ENCODE assay signal across 26 cellular contexts in genomic region chr15:78097667-78098066, GRCh38. TPM values are rescaled to one million over a fixed set of nuclear protein-coding genes. Genes with fewer than 3 reads are reported as not detected.
A peak's percentile ranks its signal among the peaks of the same experiment; 100 is the strongest.
DNase-seq lines count a peak whose midpoint lies in the region; ATAC-seq and TF ChIP-seq lines count a peak whose summit lies in the region.
"Had no signal": no experiment of that assay in that cellular context is flagged by ENCODE, and none has a peak within 500 bp of the region (broad histone marks: within the 10 kb centered on the region; RNA-seq: fewer than 3 reads in every experiment).

No MANE protein-coding gene starts in this region.

- POLR2A ChIA-PET in activated CD4-positive, alpha-beta memory T cell treated with anti-CD3 and anti-CD28 coated beads for 36 hours (lab: Charles Lee): no interaction called here
- POLR2A ChIA-PET in activated CD4-positive, alpha-beta memory T cell treated with anti-CD3 and anti-CD28 coated beads, Interleukin-2, amount 10 ng/mL, durations not matched to agents 7 days and 5 days (lab: Charles Lee): no interaction called here

- TF ChIP-seq CTCF in RWPE2 (IDR thresholded peaks at IDR 0.05; ENCODE audit: poor library complexity, severe bottlenecking): no peak
- TF ChIP-seq CTCF in sigmoid colon (IDR thresholded peaks at IDR 0.05): no peak

- H3K4me3 ChIP-seq in RWPE2 (ENCODE audit: severe bottlenecking): no peak overlapping the region
- H3K4me3 ChIP-seq in sigmoid colon: no peak overlapping the region
- H3K4me3 ChIP-seq: BLaER1 had no signal

- H3K36me3 ChIP-seq in RWPE2 (ENCODE audit: low read depth) (no peaks in the 10 kb centered on the region), sigmoid colon (no peaks in the 10 kb centered on the region)
- H3K36me3 ChIP-seq: BLaER1 had no signal

- no peaks in the 10 kb centered on the region for H3K4me1 ChIP-seq in RWPE2 (ENCODE audit: insufficient read depth, poor library complexity, severe bottlenecking)
- H3K4me1 ChIP-seq in sigmoid colon: peaks cover 0 to 20% (median 11%) of the 10 kb centered on the region in 4 donors

- no peak overlapping the region for H3K4me3 Mint-ChIP-seq in activated CD4-positive, alpha-beta memory T cell treated with anti-CD3 and anti-CD28 coated beads for 36 hours
- no peak overlapping the region for H3K4me3 Mint-ChIP-seq in activated CD4-positive, alpha-beta memory T cell treated with anti-CD3 and anti-CD28 coated beads, Interleukin-2, amount 10 ng/mL, durations not matched to agents 7 days and 5 days
- H3K4me3 Mint-ChIP-seq: CD4-positive, alpha-beta T cell; H9; HFFc6 had no signal

- H3K27me3 Mint-ChIP-seq in activated CD4-positive, alpha-beta memory T cell treated with anti-CD3 and anti-CD28 coated beads for 36 hours: no peaks in the 10 kb centered on the region
- peaks cover 4% of the 10 kb centered on the region for H3K27me3 Mint-ChIP-seq in activated CD4-positive, alpha-beta memory T cell treated with anti-CD3 and anti-CD28 coated beads, Interleukin-2, amount 10 ng/mL, durations not matched to agents 7 days and 5 days
- H3K27me3 Mint-ChIP-seq: CD4-positive, alpha-beta T cell had no signal

- CTCF ChIA-PET in activated CD4-positive, alpha-beta memory T cell treated with anti-CD3 and anti-CD28 coated beads for 36 hours (lab: Charles Lee): interaction anchor here (1.1 kb wide), 1 partner anchor 11 kb away, joined by 5 read pairs; no protein-coding TSS in a partner anchor
- CTCF ChIA-PET in activated CD4-positive, alpha-beta memory T cell treated with anti-CD3 and anti-CD28 coated beads, Interleukin-2, amount 10 ng/mL, durations not matched to agents 7 days and 5 days (lab: Charles Lee): interaction anchor here (1.5 kb wide), 1 partner anchor 11 kb away, joined by 4 read pairs; no protein-coding TSS in a partner anchor

- no peak for ATAC-seq in RWPE2 (ENCODE audit: low read depth)
- no peak for ATAC-seq in left lobe of liver
- ATAC-seq in Right ventricle myocardium inferior: no peak

- no peaks in the 10 kb centered on the region for H3K36me3 Mint-ChIP-seq in activated CD4-positive, alpha-beta memory T cell treated with anti-CD3 and anti-CD28 coated beads for 36 hours
- no peaks in the 10 kb centered on the region for H3K36me3 Mint-ChIP-seq in activated CD4-positive, alpha-beta memory T cell treated with anti-CD3 and anti-CD28 coated beads, Interleukin-2, amount 10 ng/mL, durations not matched to agents 7 days and 5 days (ENCODE audit: low read depth)

- H3K27ac Mint-ChIP-seq in activated CD4-positive, alpha-beta memory T cell treated with anti-CD3 and anti-CD28 coated beads for 36 hours: no peak overlapping the region
- H3K27ac Mint-ChIP-seq in activated CD4-positive, alpha-beta memory T cell treated with anti-CD3 and anti-CD28 coated beads, Interleukin-2, amount 10 ng/mL, durations not matched to agents 7 days and 5 days: no peak overlapping the region
- H3K27ac Mint-ChIP-seq: CD4-positive, alpha-beta T cell; HFFc6 had no signal

- no peak overlapping the region for H3K27ac ChIP-seq in RWPE2 (ENCODE audit: poor library complexity, severe bottlenecking)
- no peak overlapping the region for H3K27ac ChIP-seq in sigmoid colon
- H3K27ac ChIP-seq: 22Rv1, BLaER1 had no signal

- H3K9me3 ChIP-seq in RWPE2 (ENCODE audit: severe bottlenecking) (no peaks in the 10 kb centered on the region), sigmoid colon (no peaks in the 10 kb centered on the region)
- H3K9me3 ChIP-seq: BLaER1 had no signal

- TF ChIP-seq POLR2A in sigmoid colon (IDR thresholded peaks at IDR 0.05): no peak

- TF ChIP-seq EP300 in sigmoid colon (IDR thresholded peaks at IDR 0.05): no peak

- WGBS in sigmoid colon, 2 donors: 90 to 95% methylated on average over 9 of the region's 9 CpGs

- intact Hi-C loops in activated CD4-positive, alpha-beta memory T cell treated with anti-CD3 and anti-CD28 coated beads for 36 hours (cut with micrococcal nuclease): no loop called here
- intact Hi-C loops in sigmoid colon (cut with DNase I): no loop called here
- intact Hi-C loops in Right ventricle myocardium inferior (cut with DNase I): no loop called here

- DNase-seq in activated CD4-positive, alpha-beta memory T cell treated with anti-CD3 and anti-CD28 coated beads for 36 hours: peak; percentile 5
- no peak for DNase-seq in activated CD4-positive, alpha-beta memory T cell treated with anti-CD3 and anti-CD28 coated beads, Interleukin-2, amount 10 ng/mL, durations not matched to agents 7 days and 5 days
- DNase-seq in RWPE2 (ENCODE audit: low spot score) (peak; percentile 66), left lobe of liver (ENCODE audit: low spot score) (peak; percentile 33), sigmoid colon (peak; percentile 57), DMS79 (lab: John Stamatoyannopoulos, UW) (no peak), Right ventricle myocardium inferior (ENCODE audit: missing footprints) (no peak), NCI-H1105 (lab: John Stamatoyannopoulos, UW) (no peak)
- DNase-seq: ACHN; CD4-positive, alpha-beta T cell; COR-L47; DMS 273 treated with DMSO at 0.1 percent for 48 hours; DND-41; H9; HFFc6; MV-4-11; NCI-H1417; NCI-H1694 treated with DMSO at 0.1 percent for 48 hours; NCI-H2081 treated with DMSO at 0.1 percent for 48 hours; NCI-H2171 treated with DMSO at 0.1 percent for 48 hours; NCI-H524 treated with DMSO at 0.1 percent for 48 hours; SHP77 had no signal

- H3K27me3 ChIP-seq in RWPE2 (ENCODE audit: insufficient read depth, poor library complexity, severe bottlenecking) (no peaks in the 10 kb centered on the region), sigmoid colon (no peaks in the 10 kb centered on the region)
- H3K27me3 ChIP-seq: BLaER1 had no signal

- H3K4me1 Mint-ChIP-seq in activated CD4-positive, alpha-beta memory T cell treated with anti-CD3 and anti-CD28 coated beads for 36 hours (ENCODE audit: low read depth): no peaks in the 10 kb centered on the region
- peaks cover 27% of the 10 kb centered on the region for H3K4me1 Mint-ChIP-seq in activated CD4-positive, alpha-beta memory T cell treated with anti-CD3 and anti-CD28 coated beads, Interleukin-2, amount 10 ng/mL, durations not matched to agents 7 days and 5 days
- H3K4me1 Mint-ChIP-seq: H9 had no signal

- no peaks in the 10 kb centered on the region for H3K9me3 Mint-ChIP-seq in activated CD4-positive, alpha-beta memory T cell treated with anti-CD3 and anti-CD28 coated beads for 36 hours
- H3K9me3 Mint-ChIP-seq in activated CD4-positive, alpha-beta memory T cell treated with anti-CD3 and anti-CD28 coated beads, Interleukin-2, amount 10 ng/mL, durations not matched to agents 7 days and 5 days: no peaks in the 10 kb centered on the region
- H3K9me3 Mint-ChIP-seq: CD4-positive, alpha-beta T cell; H9; HFFc6 had no signal

RNA-seq across cellular contexts. Expression of gene SH2D7, which starts 5.3 kb away (rescaled TPM):
- total RNA-seq in activated CD4-positive, alpha-beta memory T cell treated with anti-CD3 and anti-CD28 coated beads for 36 hours: not detected
- not detected for total RNA-seq in activated CD4-positive, alpha-beta memory T cell treated with anti-CD3 and anti-CD28 coated beads, Interleukin-2, amount 10 ng/mL, durations not matched to agents 7 days and 5 days
- not detected for total RNA-seq in left lobe of liver
- total RNA-seq in sigmoid colon: not detected
- polyA plus RNA-seq in sigmoid colon: 1 to 10 TPM in 2 of 3 donors, under 1 TPM in 1; 0.69 to 3.0 (median 2.5) TPM
- total RNA-seq in Right ventricle myocardium inferior: not detected
- total RNA-seq: CD4-positive, alpha-beta T cell; H9; HFFc6; M059J; OCI-LY7 had no signal

RNA-seq across cellular contexts. Expression of gene TBC1D2B, which starts 20.2 kb away (rescaled TPM):
- 10 to 100 TPM; 47.9 to 57.8 TPM for total RNA-seq in activated CD4-positive, alpha-beta memory T cell treated with anti-CD3 and anti-CD28 coated beads for 36 hours
- 100 to 1,000 TPM in 1 of 2 experiments, 10 to 100 TPM in 1; 97.1 to 101 TPM for total RNA-seq in activated CD4-positive, alpha-beta memory T cell treated with anti-CD3 and anti-CD28 coated beads, Interleukin-2, amount 10 ng/mL, durations not matched to agents 7 days and 5 days
- total RNA-seq in left lobe of liver (50.4 TPM), sigmoid colon (10 to 100 TPM; 25.3 to 47.1 (median 37.6) TPM), Right ventricle myocardium inferior (12.2 TPM)
- polyA plus RNA-seq in sigmoid colon: 10 to 100 TPM in 2 of 3 donors, 1 to 10 TPM in 1; 7.6 to 30.3 (median 13.2) TPM

RNA-seq across cellular contexts. Expression of gene CIB2, which starts 33.6 kb away (rescaled TPM):
- total RNA-seq in activated CD4-positive, alpha-beta memory T cell treated with anti-CD3 and anti-CD28 coated beads for 36 hours: 1 to 10 TPM; 2.0 to 2.2 TPM
- total RNA-seq in activated CD4-positive, alpha-beta memory T cell treated with anti-CD3 and anti-CD28 coated beads, Interleukin-2, amount 10 ng/mL, durations not matched to agents 7 days and 5 days: 1 to 10 TPM in 1 of 2 experiments, under 1 TPM in 1; 0.91 to 1.1 TPM
- total RNA-seq in left lobe of liver (0.20 TPM), sigmoid colon (10 to 100 TPM in 3 of 4 donors, 1 to 10 TPM in 1; 3.5 to 11.7 (median 10.4) TPM), Right ventricle myocardium inferior (21.2 TPM)
- 10 to 100 TPM in 2 of 3 donors, 1 to 10 TPM in 1; 7.1 to 41.4 (median 16.9) TPM for polyA plus RNA-seq in sigmoid colon

RNA-seq across cellular contexts. Expression of gene IDH3A, which starts 51.5 kb away (rescaled TPM):
- 100 to 1,000 TPM; 106 to 111 TPM for total RNA-seq in activated CD4-positive, alpha-beta memory T cell treated with anti-CD3 and anti-CD28 coated beads for 36 hours
- total RNA-seq in activated CD4-positive, alpha-beta memory T cell treated with anti-CD3 and anti-CD28 coated beads, Interleukin-2, amount 10 ng/mL, durations not matched to agents 7 days and 5 days: 10 to 100 TPM; 73.5 to 85.0 TPM
- total RNA-seq in left lobe of liver (29.4 TPM), sigmoid colon (100 to 1,000 TPM in 1 of 4 donors, 10 to 100 TPM in 3; 74.9 to 106 (median 93.9) TPM), Right ventricle myocardium inferior (425 TPM)
- polyA plus RNA-seq in sigmoid colon: 10 to 100 TPM; 78.1 to 85.1 (median 79.5) TPM

Comparison
In these comparisons a context has a peak if more than half of its experiments do, and no peak if none do; other contexts are left out.
1. DNase-seq: peak in activated CD4-positive, alpha-beta memory T cell treated with anti-CD3 and anti-CD28 coated beads for 36 hours (single experiment), RWPE2 (single experiment), left lobe of liver (single experiment) and sigmoid colon (single experiment); none in activated CD4-positive, alpha-beta memory T cell treated with anti-CD3 and anti-CD28 coated beads, Interleukin-2, amount 10 ng/mL, durations not matched to agents 7 days and 5 days (single experiment), DMS79 (single experiment), Right ventricle myocardium inferior (single experiment) and NCI-H1105 (single experiment).